ENCODE assay signal across 8 cellular contexts in the genomic region with DNA sequence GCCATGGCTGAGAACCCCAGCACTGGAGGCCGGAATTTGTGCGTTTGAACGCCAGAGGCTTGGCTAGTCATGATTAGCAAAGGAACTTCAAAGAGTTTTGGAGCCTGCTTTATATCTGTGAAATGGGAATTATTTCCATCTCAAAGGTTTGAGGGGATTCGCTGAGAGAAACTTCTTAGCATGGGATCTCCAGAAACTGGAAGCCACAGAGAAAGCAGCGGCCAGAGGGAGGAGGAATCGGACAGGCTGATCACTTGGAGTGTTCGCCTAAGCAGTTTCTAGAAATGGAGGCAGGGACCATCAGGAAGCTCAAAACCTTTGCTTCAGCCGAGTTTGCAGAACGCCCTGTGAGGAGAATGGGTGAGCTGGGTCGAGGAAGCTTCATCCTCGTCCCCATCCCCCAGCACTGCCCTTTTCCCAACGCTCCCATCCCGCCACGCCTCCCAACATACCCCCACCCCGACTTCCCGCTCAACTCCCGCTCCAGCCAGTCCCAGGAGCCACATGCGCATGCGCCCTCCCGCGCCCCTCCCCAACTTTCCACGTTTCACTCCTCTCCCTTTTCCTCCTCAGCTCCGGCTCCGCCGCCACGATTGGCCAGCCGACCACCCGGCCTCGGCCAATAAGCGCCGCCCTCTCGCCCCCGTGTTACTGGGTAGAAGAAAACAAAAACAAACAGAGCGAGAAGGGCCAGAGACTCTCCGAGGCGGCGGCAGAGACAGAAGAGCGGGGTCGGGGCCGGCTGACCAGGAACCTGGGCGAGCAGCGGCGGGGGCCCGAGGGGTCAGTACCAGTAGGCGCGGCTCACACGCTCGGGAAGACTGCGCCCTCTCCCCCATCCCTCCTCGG. TPM values are rescaled to one million over a fixed set of nuclear protein-coding genes. Genes with fewer than 3 reads are reported as not detected.
A peak's percentile ranks its signal among the peaks of the same experiment; 100 is the strongest.
DNase-seq lines count a peak whose midpoint lies in the region; ATAC-seq and TF ChIP-seq lines count a peak whose summit lies in the region.

A gene (plus strand): TSS at position 693 of the 849 bp plus-strand sequence. CDS start 4,100 bp downstream, outside the sequence.

- no peaks in the 10 kb centered on the region for H4K20me1 ChIP-seq in IMR-90 (ENCODE audit: insufficient read depth, low read length)

- H2AK9ac ChIP-seq in IMR-90 (replicated peaks; ENCODE audit: low read depth, low read length, poor library complexity), result peak within 1 kb of the TSS; percentile 96

- H4K8ac ChIP-seq in IMR-90 (ENCODE audit: low read depth in 2 of 2, low read length in 2 of 2), result peak within 1 kb of the TSS; percentile 97 to 98

- peak within 1 kb of the TSS; percentile 98 for H2AFZ ChIP-seq in IMR-90 (replicated peaks; ENCODE audit: low read length, poor library complexity)

- no peaks in the 10 kb centered on the region for H3K27me3 ChIP-seq in IMR-90 (ENCODE audit: control insufficient read depth, insufficient read depth, low read length)

- peak within 1 kb of the TSS; percentile 89 for H4K5ac ChIP-seq in IMR-90 (ENCODE audit: low read depth, low read length)

- TF ChIP-seq POLR2A in IMR-90 (IDR thresholded peaks at IDR 0.05; ENCODE audit: low read depth, low read length), result peak; percentile 97

- peak within 1 kb of the TSS; percentile 90 for H3K14ac ChIP-seq in IMR-90 (replicated peaks; ENCODE audit: low read depth, low read length)

- DNase-seq in DMS 273 (lab: John Stamatoyannopoulos, UW; ENCODE audit: unreplicated experiment) (peak; percentile 98), IMR-90 (peak; percentile 96), OCI-M1 (lab: John Stamatoyannopoulos, UW) (peak; percentile 99), activated T-cell treated with anti-CD3 and anti-CD28 coated beads for 48 hours (ENCODE audit: low read depth) (peak; percentile 94), epithelial cell of esophagus (ENCODE audit: low read depth) (peak; percentile 97), mucosa of descending colon (peak; percentile 99 to 100 (median 100))
- peak; percentile 94 for DNase-seq in stimulated activated CD8-positive, alpha-beta memory T cell treated with anti-CD3 and anti-CD28 coated beads, Interleukin-4, amount 100 ng/mL, for 24 hours (ENCODE audit: low read depth)

- H3K4me3 ChIP-seq in IMR-90 (ENCODE audit: insufficient read depth, low read depth, low read length) (peak within 1 kb of the TSS; percentile 54), epithelial cell of esophagus (ENCODE audit: low read length) (peak within 1 kb of the TSS; percentile 85), mucosa of descending colon (peak within 1 kb of the TSS; percentile 90)

- in situ Hi-C loops in IMR-90 (cut with MboI; ENCODE audit: low sequenced_read_pairs), result no loop called here

- peak within 1 kb of the TSS; percentile 81 for H2BK5ac ChIP-seq in IMR-90 (ENCODE audit: low read depth, low read length, poor library complexity, severe bottlenecking)

- H3K9ac ChIP-seq in IMR-90 (ENCODE audit: low read depth, low read length), result peak within 1 kb of the TSS; percentile 90

- WGBS in IMR-90 (ENCODE audit: extremely low coverage in 2 of 2, insufficient read length in 1 of 2), 2 experiments, result 32% methylated on average over 9 of the region's 50 CpGs; no CpG with 5 or more reads in 1 of the 2 experiments

- H2BK20ac ChIP-seq in IMR-90 (ENCODE audit: low read depth, low read length), result peak within 1 kb of the TSS; percentile 40

- CTCF ChIA-PET in IMR-90 (lab: Yijun Ruan, JAX), result interaction anchor here (0.6 to 0.7 kb wide), 2 partner anchors 69 to 229 kb away, joined by 3 read pairs; no protein-coding TSS in a partner anchor

- H3K36me3 ChIP-seq in IMR-90 (ENCODE audit: control insufficient read depth, insufficient read depth, low read length), result no peaks in the 10 kb centered on the region; the same call in 1 of the 2 replicates
- H3K36me3 ChIP-seq in mucosa of descending colon (ENCODE audit: low read depth), result no peaks in the 10 kb centered on the region

- H3K27ac ChIP-seq in IMR-90 (ENCODE audit: insufficient read depth, low read length), result peak within 1 kb of the TSS; percentile 89

- H3K56ac ChIP-seq in IMR-90 (ENCODE audit: extremely low read depth, insufficient read depth, low read length), result peak within 1 kb of the TSS; percentile 78

- dilution Hi-C loops in IMR-90 (cut with HindIII; ENCODE audit: low sequenced_read_pairs, unreplicated experiment), result no loop called here

- TF ChIP-seq CTCF in IMR-90 (conservative IDR thresholded peaks at IDR 0.05; ENCODE audit: low read depth, low read length) (no peak), epithelial cell of esophagus (IDR thresholded peaks at IDR 0.05; ENCODE audit: insufficient read depth, low read depth, low read length, missing control alignments) (no peak), mucosa of descending colon (IDR thresholded peaks at IDR 0.05) (peak; percentile 6)

- H3K23ac ChIP-seq in IMR-90 (ENCODE audit: low read depth, low read length), result peak within 1 kb of the TSS; percentile 91

- intact Hi-C loops in IMR-90 (cut with micrococcal nuclease), result loop anchor here (2.0 to 5.0 kb wide), 3 partner anchors 69 to 259 kb away; no protein-coding TSS in a partner anchor
- intact Hi-C loops in mucosa of descending colon (cut with DNase I, micrococcal nuclease), result loop anchor here (10.0 kb wide), 2 partner anchors 47 to 67 kb away; no protein-coding TSS in a partner anchor

- H3K18ac ChIP-seq in IMR-90 (ENCODE audit: low read depth, low read length), result peak within 1 kb of the TSS; percentile 58

- no peaks in the 10 kb centered on the region for H3K9me3 ChIP-seq in IMR-90 (ENCODE audit: control insufficient read depth, insufficient read depth, low read length)
- no peaks in the 10 kb centered on the region for H3K9me3 ChIP-seq in mucosa of descending colon

- ATAC-seq in GM21528 (IDR thresholded peaks at IDR 0.05; ENCODE audit: low FRiP score, unreplicated experiment) (peak; percentile 74), IMR-90 (ENCODE audit: low read depth) (peak; percentile 92), mucosa of descending colon (peak; percentile 90)

- peak within 1 kb of the TSS; percentile 99 for H3K4ac ChIP-seq in IMR-90 (ENCODE audit: low read depth, low read length)

- H2BK120ac ChIP-seq in IMR-90 (ENCODE audit: low read depth, low read length), result peak within 1 kb of the TSS; percentile 85

- POLR2A ChIA-PET in IMR-90 (lab: Charles Lee; ENCODE audit: unreplicated experiment), result interaction anchor here (0.6 to 0.7 kb wide), 2 partner anchors 50 to 139 kb away, joined by 3 to 11 read pairs; no protein-coding TSS in a partner anchor

- peak within 1 kb of the TSS; percentile 91 for H3K4me2 ChIP-seq in IMR-90 (ENCODE audit: low read depth, low read length)

- peaks cover 13% of the 10 kb centered on the region for H3K9me1 ChIP-seq in IMR-90 (ENCODE audit: insufficient read depth, low read length)

- H2AK5ac ChIP-seq in IMR-90 (ENCODE audit: low read depth, low read length), result peak within 1 kb of the TSS; percentile 87

- peaks cover 0 to 14% of the 10 kb centered on the region in 2 experiments; a peak in 2 of 4 replicates for H3K79me1 ChIP-seq in IMR-90 (ENCODE audit: low read depth in 1 of 2, low read length in 2 of 2)

- TF ChIP-seq RAD21 in IMR-90 (IDR thresholded peaks at IDR 0.05; ENCODE audit: low read length), result no peak

- BruUV-seq in IMR-90 (replicated peaks; lab: Mats Ljungman, UMichigan), result TSS peak; percentile 51

- H4K91ac ChIP-seq in IMR-90 (ENCODE audit: insufficient read depth, low read depth, low read length), result peak within 1 kb of the TSS; percentile 97

- H2BK15ac ChIP-seq in IMR-90 (ENCODE audit: low read depth, low read length), result peak within 1 kb of the TSS; percentile 96

- H3K4me1 ChIP-seq in IMR-90 (ENCODE audit: control insufficient read depth, insufficient read depth, low read length) (peaks cover 4% of the 10 kb centered on the region), mucosa of descending colon (ENCODE audit: low read depth) (peaks cover 42% of the 10 kb centered on the region)

TF ChIP-seq in IMR-90, 13 proteins besides CTCF, POLR2A, EP300 and RAD21 (continues in another document):
- TF ChIP-seq MXI1 (IDR thresholded peaks at IDR 0.05; ENCODE audit: borderline replicate concordance, low read depth, low read length) (no peak), SMC3 (IDR thresholded peaks at IDR 0.05; ENCODE audit: low read depth, low read length) (no peak), FOS (IDR thresholded peaks at IDR 0.05; ENCODE audit: low read depth, low read length) (no peak), CHD1 (IDR thresholded peaks at IDR 0.05; ENCODE audit: low read depth, low read length) (0 out of 2 replicates have a peak, but pooled peaks have one; percentile 11), MAFK (IDR thresholded peaks at IDR 0.05; ENCODE audit: low read depth, low read length) (no peak), NFE2L2 (IDR thresholded peaks at IDR 0.05; ENCODE audit: low read depth, low read length) (no peak), RCOR1 (IDR thresholded peaks at IDR 0.05; ENCODE audit: insufficient replicate concordance, low read length) (no peak), MAZ (IDR thresholded peaks at IDR 0.05; ENCODE audit: borderline replicate concordance, low read depth, low read length) (peak; percentile 96), BHLHE40 (IDR thresholded peaks at IDR 0.05; ENCODE audit: low read depth, low read length) (no peak), CEBPB (IDR thresholded peaks at IDR 0.05; ENCODE audit: low read depth, low read length) (no peak)
- TF ChIP-seq, protein P1, sequence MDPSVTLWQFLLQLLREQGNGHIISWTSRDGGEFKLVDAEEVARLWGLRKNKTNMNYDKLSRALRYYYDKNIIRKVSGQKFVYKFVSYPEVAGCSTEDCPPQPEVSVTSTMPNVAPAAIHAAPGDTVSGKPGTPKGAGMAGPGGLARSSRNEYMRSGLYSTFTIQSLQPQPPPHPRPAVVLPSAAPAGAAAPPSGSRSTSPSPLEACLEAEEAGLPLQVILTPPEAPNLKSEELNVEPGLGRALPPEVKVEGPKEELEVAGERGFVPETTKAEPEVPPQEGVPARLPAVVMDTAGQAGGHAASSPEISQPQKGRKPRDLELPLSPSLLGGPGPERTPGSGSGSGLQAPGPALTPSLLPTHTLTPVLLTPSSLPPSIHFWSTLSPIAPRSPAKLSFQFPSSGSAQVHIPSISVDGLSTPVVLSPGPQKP (IDR thresholded peaks at IDR 0.05; ENCODE audit: borderline replicate concordance, low read depth, low read length), result no peak
- TF ChIP-seq, protein P2, sequence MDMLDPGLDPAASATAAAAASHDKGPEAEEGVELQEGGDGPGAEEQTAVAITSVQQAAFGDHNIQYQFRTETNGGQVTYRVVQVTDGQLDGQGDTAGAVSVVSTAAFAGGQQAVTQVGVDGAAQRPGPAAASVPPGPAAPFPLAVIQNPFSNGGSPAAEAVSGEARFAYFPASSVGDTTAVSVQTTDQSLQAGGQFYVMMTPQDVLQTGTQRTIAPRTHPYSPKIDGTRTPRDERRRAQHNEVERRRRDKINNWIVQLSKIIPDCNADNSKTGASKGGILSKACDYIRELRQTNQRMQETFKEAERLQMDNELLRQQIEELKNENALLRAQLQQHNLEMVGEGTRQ (IDR thresholded peaks at IDR 0.05; ENCODE audit: low read depth, low read length), result peak; percentile 74

RNA-seq across cellular contexts. Expression of the gene that starts here (rescaled TPM):
- total RNA-seq in IMR-90 (2012; rRNA removed), result 10.9 and 46.9 TPM in 2 replicates
- polyA plus RNA-seq in IMR-90 (2012; rRNA removed), result 42.7 and 49.7 TPM in 2 replicates
- polyA plus RNA-seq in IMR-90 (2012; cell fraction: cytosol; rRNA removed), result 4.3 and 6.9 TPM in 2 replicates
- polyA plus RNA-seq in IMR-90 (2012; cell fraction: nucleus; rRNA removed; ENCODE audit: low replicate concordance), result 1.7 and 24.9 TPM in 2 replicates
- total RNA-seq in mucosa of descending colon, result 100 to 1,000 TPM; 290 to 605 (median 528) TPM

Comparison
In these comparisons a context has a peak if more than half of its experiments do, and no peak if none do; other contexts are left out.
1. Peak in every context shown above with its lines: DNase-seq, ATAC-seq, H3K4me3 ChIP-seq and H3K27ac ChIP-seq.